In genomic region chr6:77561768-77562314, GRCh38 we compare ENCODE assay signal across 23 cellular contexts.
A peak's percentile ranks its signal among the peaks of the same experiment; 100 is the strongest.
DNase-seq lines count a peak whose midpoint lies in the region; ATAC-seq and TF ChIP-seq lines count a peak whose summit lies in the region.
"Had no signal": no experiment of that assay in that cellular context is flagged by ENCODE, and none has a peak within 500 bp of the region (broad histone marks: within the 10 kb centered on the region; RNA-seq: fewer than 3 reads in every experiment).

No MANE protein-coding gene starts in this region.

- TF ChIP-seq CTCF in A673 (conservative IDR thresholded peaks at IDR 0.05; ENCODE audit: low read depth, low read length) (no peak), GM10266 (IDR thresholded peaks at IDR 0.05; ENCODE audit: control insufficient read depth, insufficient read depth, low read depth, missing control alignments) (no peak)

- H3K23ac ChIP-seq in mesenchymal stem cell (ENCODE audit: low read length in 2 of 2), result no peak overlapping the region

- 85% methylated on average over 3 of the region's 4 CpGs for WGBS in mesenchymal stem cell

- H3K27me3 ChIP-seq in A673 (replicated peaks; ENCODE audit: insufficient read depth, low read depth, low read length, poor library complexity) (no peaks in the 10 kb centered on the region), SJCRH30 (no peaks in the 10 kb centered on the region), mesenchymal stem cell (ENCODE audit: control insufficient read depth in 1 of 2, insufficient read depth in 1 of 2, low read length in 2 of 2) (no peaks in the 10 kb centered on the region)
- H3K27me3 ChIP-seq: pancreas had no signal

- H3K14ac ChIP-seq in mesenchymal stem cell (ENCODE audit: low read length in 2 of 2), result no peak overlapping the region

- no peak overlapping the region for H2AK5ac ChIP-seq in mesenchymal stem cell (ENCODE audit: low read length, severe bottlenecking)

- H2BK120ac ChIP-seq in mesenchymal stem cell (ENCODE audit: low read depth, low read length), result no peak overlapping the region

- no peak overlapping the region for H2BK12ac ChIP-seq in mesenchymal stem cell (ENCODE audit: low read length in 2 of 2)

- no peak overlapping the region for H4K91ac ChIP-seq in mesenchymal stem cell (ENCODE audit: low read length)

- H2AFZ ChIP-seq in mesenchymal stem cell (ENCODE audit: low read depth, low read length), result no peak overlapping the region

- POLR2A ChIA-PET in A673 (lab: Charles Lee; ENCODE audit: low non-redundant PET), result no interaction called here

- H3K79me1 ChIP-seq in mesenchymal stem cell (replicated peaks; ENCODE audit: low read length, poor library complexity, severe bottlenecking), result no peaks in the 10 kb centered on the region

- no peak overlapping the region for H2BK15ac ChIP-seq in mesenchymal stem cell (ENCODE audit: low read depth, poor library complexity, severe bottlenecking)

- CTCF ChIA-PET in A673 (lab: Charles Lee), result no interaction called here

- H3K9ac ChIP-seq in mesenchymal stem cell (ENCODE audit: low read length), result no peak overlapping the region

- DNase-seq in A673 (ENCODE audit: low spot score), result peak; percentile 10
- DNase-seq in SJCRH30, result peak; percentile 75 to 86
- peak; percentile 2 for DNase-seq in kidney tubule cell (ENCODE audit: low spot score)
- no peak for DNase-seq in stimulated activated CD4-positive, alpha-beta T cell treated with anti-CD3 and anti-CD28 coated beads, Interleukin-15, amount 100 ng/mL, for 24 hours
- no peak for DNase-seq in GM10266 (ENCODE audit: extremely low spot score)
- DNase-seq in islet precursor cell, result no peak
- no peak for DNase-seq in mesenchymal stem cell
- DNase-seq: activated CD4-positive, alpha-beta memory T cell treated with anti-CD3 and anti-CD28 coated beads for 36 hours; activated CD4-positive, CD25-positive, alpha-beta regulatory T cell; activated naive CD4-positive, alpha-beta T cell; amygdala; CD4-positive, alpha-beta T cell; DND-41; effector CD4-positive, alpha-beta T cell; Kasumi-1; naive thymus-derived CD8-positive, alpha-beta T cell; NCI-H345; pancreas; right cardiac atrium; substantia nigra had no signal

- no TSS peak for BruUV-seq in A673 (replicated peaks; lab: Mats Ljungman, UMichigan)

- H3K27ac ChIP-seq in A673 (ENCODE audit: low read depth, low read length, poor library complexity, severe bottlenecking) (no peak overlapping the region), SJCRH30 (no peak overlapping the region), mesenchymal stem cell (ENCODE audit: low read length, poor library complexity, severe bottlenecking) (no peak overlapping the region)
- H3K27ac ChIP-seq: pancreas had no signal

- no peak overlapping the region for H2BK5ac ChIP-seq in mesenchymal stem cell (ENCODE audit: low read depth, low read length, poor library complexity, severe bottlenecking)

- no peak overlapping the region for H3K4me2 ChIP-seq in mesenchymal stem cell (ENCODE audit: low read length, poor library complexity, severe bottlenecking)

- no peak overlapping the region for H3K4ac ChIP-seq in mesenchymal stem cell (ENCODE audit: low read depth in 1 of 2, low read length in 2 of 2)

- H3K4me1 ChIP-seq in A673 (ENCODE audit: insufficient read depth, low read length, poor library complexity, severe bottlenecking) (no peaks in the 10 kb centered on the region), SJCRH30 (peaks cover 9% of the 10 kb centered on the region), mesenchymal stem cell (ENCODE audit: control insufficient read depth, insufficient read depth, low read depth, low read length) (no peaks in the 10 kb centered on the region)
- H3K4me1 ChIP-seq: pancreas had no signal

- H3K4me3 ChIP-seq in A673 (ENCODE audit: low read depth, low read length, poor library complexity, severe bottlenecking), result no peak overlapping the region
- no peak overlapping the region for H3K4me3 ChIP-seq in SJCRH30
- no peak overlapping the region for H3K4me3 ChIP-seq in mesenchymal stem cell (ENCODE audit: insufficient read depth in 1 of 2, low read depth in 1 of 2, low read length in 2 of 2)
- H3K4me3 ChIP-seq: pancreas had no signal

- no peak overlapping the region for H3K18ac ChIP-seq in mesenchymal stem cell (ENCODE audit: low read depth in 1 of 2, low read length in 2 of 2)

- H3K9me3 ChIP-seq in A673 (ENCODE audit: low read depth, low read length, poor library complexity, severe bottlenecking) (peaks cover 5% of the 10 kb centered on the region), SJCRH30 (replicated peaks) (0 out of 2 replicates have a peak, but pooled peaks cover 3% of the 10 kb centered on the region), mesenchymal stem cell (ENCODE audit: control insufficient read depth, low read length) (no peaks in the 10 kb centered on the region)
- H3K9me3 ChIP-seq: pancreas had no signal

- H3K36me3 ChIP-seq in A673 (ENCODE audit: insufficient read depth, low read length, poor library complexity, severe bottlenecking), result no peaks in the 10 kb centered on the region
- no peaks in the 10 kb centered on the region for H3K36me3 ChIP-seq in SJCRH30
- no peaks in the 10 kb centered on the region for H3K36me3 ChIP-seq in mesenchymal stem cell (ENCODE audit: control insufficient read depth in 1 of 2, insufficient read depth in 2 of 2, low read depth in 1 of 2, low read length in 2 of 2)
- H3K36me3 ChIP-seq: pancreas had no signal

- intact Hi-C loops in A673 (cut with micrococcal nuclease; ENCODE audit: unreplicated experiment), result no loop called here

- no peak overlapping the region for H4K8ac ChIP-seq in mesenchymal stem cell (ENCODE audit: low read length)

- peak; percentile 48 for ATAC-seq in GM18868 (IDR thresholded peaks at IDR 0.05; ENCODE audit: unreplicated experiment)
- ATAC-seq: HCT116; naive thymus-derived CD8-positive, alpha-beta T cell; pancreas; right cardiac atrium; SK-N-SH treated with all-trans-retinoic acid at 6 μM for 48 hours had no signal

Comparison
In these comparisons a context has a peak if more than half of its experiments do, and no peak if none do; other contexts are left out.
1. DNase-seq: peak in A673 (single experiment), SJCRH30 (2 of 2) and kidney tubule cell (single experiment); none in stimulated activated CD4-positive, alpha-beta T cell treated with anti-CD3 and anti-CD28 coated beads, Interleukin-15, amount 100 ng/mL, for 24 hours (single experiment), GM10266 (single experiment), islet precursor cell (single experiment) and mesenchymal stem cell (single experiment).